ENCODE assay signal across 2 cellular contexts in the genomic region with DNA sequence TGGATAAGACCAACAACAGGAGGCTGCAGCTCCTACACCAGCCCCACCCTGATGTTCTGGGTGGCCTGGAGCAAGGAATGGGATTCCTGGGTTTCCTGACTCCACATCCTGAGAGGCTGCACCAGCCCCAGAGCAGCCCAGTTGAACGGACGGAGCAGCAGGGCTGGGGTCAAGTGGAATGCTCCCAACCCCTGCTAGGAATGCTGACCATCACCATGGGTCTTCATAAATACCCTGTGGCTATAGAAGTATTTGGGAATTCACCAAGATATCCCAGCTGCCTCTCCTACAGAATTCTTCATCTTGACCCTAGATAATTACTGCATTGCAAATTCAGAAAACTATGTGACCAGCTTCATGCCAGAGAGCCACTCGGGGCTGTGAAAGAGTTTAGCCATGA.
TF ChIP-seq lines count a peak whose summit lies in the region.

No MANE protein-coding gene starts in this region.

TF ChIP-seq in liver, 16 proteins besides CTCF, POLR2A, EP300 and RAD21 (continued from another document):
- TF ChIP-seq, protein P1, sequence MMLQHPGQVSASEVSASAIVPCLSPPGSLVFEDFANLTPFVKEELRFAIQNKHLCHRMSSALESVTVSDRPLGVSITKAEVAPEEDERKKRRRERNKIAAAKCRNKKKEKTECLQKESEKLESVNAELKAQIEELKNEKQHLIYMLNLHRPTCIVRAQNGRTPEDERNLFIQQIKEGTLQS (IDR thresholded peaks at IDR 0.05): no peak
- TF ChIP-seq HNF4G (IDR thresholded peaks at IDR 0.05): no peak
- TF ChIP-seq TAF1 (conservative IDR thresholded peaks at IDR 0.05): no peak
- no peak for TF ChIP-seq SP1 (IDR thresholded peaks at IDR 0.05)
- TF ChIP-seq, protein P2, sequence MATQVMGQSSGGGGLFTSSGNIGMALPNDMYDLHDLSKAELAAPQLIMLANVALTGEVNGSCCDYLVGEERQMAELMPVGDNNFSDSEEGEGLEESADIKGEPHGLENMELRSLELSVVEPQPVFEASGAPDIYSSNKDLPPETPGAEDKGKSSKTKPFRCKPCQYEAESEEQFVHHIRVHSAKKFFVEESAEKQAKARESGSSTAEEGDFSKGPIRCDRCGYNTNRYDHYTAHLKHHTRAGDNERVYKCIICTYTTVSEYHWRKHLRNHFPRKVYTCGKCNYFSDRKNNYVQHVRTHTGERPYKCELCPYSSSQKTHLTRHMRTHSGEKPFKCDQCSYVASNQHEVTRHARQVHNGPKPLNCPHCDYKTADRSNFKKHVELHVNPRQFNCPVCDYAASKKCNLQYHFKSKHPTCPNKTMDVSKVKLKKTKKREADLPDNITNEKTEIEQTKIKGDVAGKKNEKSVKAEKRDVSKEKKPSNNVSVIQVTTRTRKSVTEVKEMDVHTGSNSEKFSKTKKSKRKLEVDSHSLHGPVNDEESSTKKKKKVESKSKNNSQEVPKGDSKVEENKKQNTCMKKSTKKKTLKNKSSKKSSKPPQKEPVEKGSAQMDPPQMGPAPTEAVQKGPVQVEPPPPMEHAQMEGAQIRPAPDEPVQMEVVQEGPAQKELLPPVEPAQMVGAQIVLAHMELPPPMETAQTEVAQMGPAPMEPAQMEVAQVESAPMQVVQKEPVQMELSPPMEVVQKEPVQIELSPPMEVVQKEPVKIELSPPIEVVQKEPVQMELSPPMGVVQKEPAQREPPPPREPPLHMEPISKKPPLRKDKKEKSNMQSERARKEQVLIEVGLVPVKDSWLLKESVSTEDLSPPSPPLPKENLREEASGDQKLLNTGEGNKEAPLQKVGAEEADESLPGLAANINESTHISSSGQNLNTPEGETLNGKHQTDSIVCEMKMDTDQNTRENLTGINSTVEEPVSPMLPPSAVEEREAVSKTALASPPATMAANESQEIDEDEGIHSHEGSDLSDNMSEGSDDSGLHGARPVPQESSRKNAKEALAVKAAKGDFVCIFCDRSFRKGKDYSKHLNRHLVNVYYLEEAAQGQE (IDR thresholded peaks at IDR 0.05): peak; percentile 26
- TF ChIP-seq YY1 (IDR thresholded peaks at IDR 0.05): no peak
- no peak for TF ChIP-seq FOXA2 (IDR thresholded peaks at IDR 0.05)
- TF ChIP-seq HNF4A (conservative IDR thresholded peaks at IDR 0.05): no peak
- TF ChIP-seq JUND (IDR thresholded peaks at IDR 0.05): no peak
- TF ChIP-seq, protein P3, sequence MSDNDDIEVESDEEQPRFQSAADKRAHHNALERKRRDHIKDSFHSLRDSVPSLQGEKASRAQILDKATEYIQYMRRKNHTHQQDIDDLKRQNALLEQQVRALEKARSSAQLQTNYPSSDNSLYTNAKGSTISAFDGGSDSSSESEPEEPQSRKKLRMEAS (IDR thresholded peaks at IDR 0.05): no peak
- TF ChIP-seq EGR1 (IDR thresholded peaks at IDR 0.05; ENCODE audit: low read depth in 2 of 2): no peak
TF ChIP-seq in liver: peak in this region for 3.

TF ChIP-seq in HepG2, 621 proteins besides CTCF, POLR2A, EP300 and RAD21 (continued from another document):
- TF ChIP-seq, protein P4, sequence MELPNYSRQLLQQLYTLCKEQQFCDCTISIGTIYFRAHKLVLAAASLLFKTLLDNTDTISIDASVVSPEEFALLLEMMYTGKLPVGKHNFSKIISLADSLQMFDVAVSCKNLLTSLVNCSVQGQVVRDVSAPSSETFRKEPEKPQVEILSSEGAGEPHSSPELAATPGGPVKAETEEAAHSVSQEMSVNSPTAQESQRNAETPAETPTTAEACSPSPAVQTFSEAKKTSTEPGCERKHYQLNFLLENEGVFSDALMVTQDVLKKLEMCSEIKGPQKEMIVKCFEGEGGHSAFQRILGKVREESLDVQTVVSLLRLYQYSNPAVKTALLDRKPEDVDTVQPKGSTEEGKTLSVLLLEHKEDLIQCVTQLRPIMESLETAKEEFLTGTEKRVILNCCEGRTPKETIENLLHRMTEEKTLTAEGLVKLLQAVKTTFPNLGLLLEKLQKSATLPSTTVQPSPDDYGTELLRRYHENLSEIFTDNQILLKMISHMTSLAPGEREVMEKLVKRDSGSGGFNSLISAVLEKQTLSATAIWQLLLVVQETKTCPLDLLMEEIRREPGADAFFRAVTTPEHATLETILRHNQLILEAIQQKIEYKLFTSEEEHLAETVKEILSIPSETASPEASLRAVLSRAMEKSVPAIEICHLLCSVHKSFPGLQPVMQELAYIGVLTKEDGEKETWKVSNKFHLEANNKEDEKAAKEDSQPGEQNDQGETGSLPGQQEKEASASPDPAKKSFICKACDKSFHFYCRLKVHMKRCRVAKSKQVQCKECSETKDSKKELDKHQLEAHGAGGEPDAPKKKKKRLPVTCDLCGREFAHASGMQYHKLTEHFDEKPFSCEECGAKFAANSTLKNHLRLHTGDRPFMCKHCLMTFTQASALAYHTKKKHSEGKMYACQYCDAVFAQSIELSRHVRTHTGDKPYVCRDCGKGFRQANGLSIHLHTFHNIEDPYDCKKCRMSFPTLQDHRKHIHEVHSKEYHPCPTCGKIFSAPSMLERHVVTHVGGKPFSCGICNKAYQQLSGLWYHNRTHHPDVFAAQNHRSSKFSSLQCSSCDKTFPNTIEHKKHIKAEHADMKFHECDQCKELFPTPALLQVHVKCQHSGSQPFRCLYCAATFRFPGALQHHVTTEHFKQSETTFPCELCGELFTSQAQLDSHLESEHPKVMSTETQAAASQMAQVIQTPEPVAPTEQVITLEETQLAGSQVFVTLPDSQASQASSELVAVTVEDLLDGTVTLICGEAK (IDR thresholded peaks at IDR 0.05): no peak
- TF ChIP-seq, protein P4 (CRISPR knock-in tag; IDR thresholded peaks at IDR 0.05): no peak
- no peak for TF ChIP-seq KMT2A (CRISPR knock-in tag; IDR thresholded peaks at IDR 0.05)
- no peak for TF ChIP-seq ZFP37 (CRISPR knock-in tag; IDR thresholded peaks at IDR 0.05; ENCODE audit: borderline replicate concordance)
- no peak for TF ChIP-seq KDM5A (IDR thresholded peaks at IDR 0.05; ENCODE audit: borderline replicate concordance, low read length)
- TF ChIP-seq, protein P5, sequence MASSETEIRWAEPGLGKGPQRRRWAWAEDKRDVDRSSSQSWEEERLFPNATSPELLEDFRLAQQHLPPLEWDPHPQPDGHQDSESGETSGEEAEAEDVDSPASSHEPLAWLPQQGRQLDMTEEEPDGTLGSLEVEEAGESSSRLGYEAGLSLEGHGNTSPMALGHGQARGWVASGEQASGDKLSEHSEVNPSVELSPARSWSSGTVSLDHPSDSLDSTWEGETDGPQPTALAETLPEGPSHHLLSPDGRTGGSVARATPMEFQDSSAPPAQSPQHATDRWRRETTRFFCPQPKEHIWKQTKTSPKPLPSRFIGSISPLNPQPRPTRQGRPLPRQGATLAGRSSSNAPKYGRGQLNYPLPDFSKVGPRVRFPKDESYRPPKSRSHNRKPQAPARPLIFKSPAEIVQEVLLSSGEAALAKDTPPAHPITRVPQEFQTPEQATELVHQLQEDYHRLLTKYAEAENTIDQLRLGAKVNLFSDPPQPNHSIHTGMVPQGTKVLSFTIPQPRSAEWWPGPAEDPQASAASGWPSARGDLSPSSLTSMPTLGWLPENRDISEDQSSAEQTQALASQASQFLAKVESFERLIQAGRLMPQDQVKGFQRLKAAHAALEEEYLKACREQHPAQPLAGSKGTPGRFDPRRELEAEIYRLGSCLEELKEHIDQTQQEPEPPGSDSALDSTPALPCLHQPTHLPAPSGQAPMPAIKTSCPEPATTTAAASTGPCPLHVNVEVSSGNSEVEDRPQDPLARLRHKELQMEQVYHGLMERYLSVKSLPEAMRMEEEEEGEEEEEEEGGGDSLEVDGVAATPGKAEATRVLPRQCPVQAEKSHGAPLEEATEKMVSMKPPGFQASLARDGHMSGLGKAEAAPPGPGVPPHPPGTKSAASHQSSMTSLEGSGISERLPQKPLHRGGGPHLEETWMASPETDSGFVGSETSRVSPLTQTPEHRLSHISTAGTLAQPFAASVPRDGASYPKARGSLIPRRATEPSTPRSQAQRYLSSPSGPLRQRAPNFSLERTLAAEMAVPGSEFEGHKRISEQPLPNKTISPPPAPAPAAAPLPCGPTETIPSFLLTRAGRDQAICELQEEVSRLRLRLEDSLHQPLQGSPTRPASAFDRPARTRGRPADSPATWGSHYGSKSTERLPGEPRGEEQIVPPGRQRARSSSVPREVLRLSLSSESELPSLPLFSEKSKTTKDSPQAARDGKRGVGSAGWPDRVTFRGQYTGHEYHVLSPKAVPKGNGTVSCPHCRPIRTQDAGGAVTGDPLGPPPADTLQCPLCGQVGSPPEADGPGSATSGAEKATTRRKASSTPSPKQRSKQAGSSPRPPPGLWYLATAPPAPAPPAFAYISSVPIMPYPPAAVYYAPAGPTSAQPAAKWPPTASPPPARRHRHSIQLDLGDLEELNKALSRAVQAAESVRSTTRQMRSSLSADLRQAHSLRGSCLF (CRISPR knock-in tag; IDR thresholded peaks at IDR 0.05; ENCODE audit: borderline replicate concordance): no peak
- no peak for TF ChIP-seq GABPB1 (CRISPR knock-in tag; IDR thresholded peaks at IDR 0.05)
- no peak for TF ChIP-seq KAT7 (CRISPR knock-in tag; IDR thresholded peaks at IDR 0.05; ENCODE audit: borderline replicate concordance)
- TF ChIP-seq ZSCAN21 (CRISPR knock-in tag; IDR thresholded peaks at IDR 0.05; ENCODE audit: borderline replicate concordance): no peak
- TF ChIP-seq, protein P6, sequence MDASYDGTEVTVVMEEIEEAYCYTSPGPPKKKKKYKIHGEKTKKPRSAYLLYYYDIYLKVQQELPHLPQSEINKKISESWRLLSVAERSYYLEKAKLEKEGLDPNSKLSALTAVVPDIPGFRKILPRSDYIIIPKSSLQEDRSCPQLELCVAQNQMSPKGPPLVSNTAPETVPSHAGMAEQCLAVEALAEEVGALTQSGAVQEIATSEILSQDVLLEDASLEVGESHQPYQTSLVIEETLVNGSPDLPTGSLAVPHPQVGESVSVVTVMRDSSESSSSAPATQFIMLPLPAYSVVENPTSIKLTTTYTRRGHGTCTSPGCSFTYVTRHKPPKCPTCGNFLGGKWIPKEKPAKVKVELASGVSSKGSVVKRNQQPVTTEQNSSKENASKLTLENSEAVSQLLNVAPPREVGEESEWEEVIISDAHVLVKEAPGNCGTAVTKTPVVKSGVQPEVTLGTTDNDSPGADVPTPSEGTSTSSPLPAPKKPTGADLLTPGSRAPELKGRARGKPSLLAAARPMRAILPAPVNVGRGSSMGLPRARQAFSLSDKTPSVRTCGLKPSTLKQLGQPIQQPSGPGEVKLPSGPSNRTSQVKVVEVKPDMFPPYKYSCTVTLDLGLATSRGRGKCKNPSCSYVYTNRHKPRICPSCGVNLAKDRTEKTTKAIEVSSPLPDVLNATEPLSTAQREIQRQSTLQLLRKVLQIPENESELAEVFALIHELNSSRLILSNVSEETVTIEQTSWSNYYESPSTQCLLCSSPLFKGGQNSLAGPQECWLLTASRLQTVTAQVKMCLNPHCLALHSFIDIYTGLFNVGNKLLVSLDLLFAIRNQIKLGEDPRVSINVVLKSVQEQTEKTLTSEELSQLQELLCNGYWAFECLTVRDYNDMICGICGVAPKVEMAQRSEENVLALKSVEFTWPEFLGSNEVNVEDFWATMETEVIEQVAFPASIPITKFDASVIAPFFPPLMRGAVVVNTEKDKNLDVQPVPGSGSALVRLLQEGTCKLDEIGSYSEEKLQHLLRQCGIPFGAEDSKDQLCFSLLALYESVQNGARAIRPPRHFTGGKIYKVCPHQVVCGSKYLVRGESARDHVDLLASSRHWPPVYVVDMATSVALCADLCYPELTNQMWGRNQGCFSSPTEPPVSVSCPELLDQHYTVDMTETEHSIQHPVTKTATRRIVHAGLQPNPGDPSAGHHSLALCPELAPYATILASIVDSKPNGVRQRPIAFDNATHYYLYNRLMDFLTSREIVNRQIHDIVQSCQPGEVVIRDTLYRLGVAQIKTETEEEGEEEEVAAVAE (CRISPR knock-in tag; IDR thresholded peaks at IDR 0.05; ENCODE audit: borderline replicate concordance): no peak
- no peak for TF ChIP-seq ZNF577 (CRISPR knock-in tag; IDR thresholded peaks at IDR 0.05; ENCODE audit: borderline replicate concordance, low read depth)
- TF ChIP-seq, protein P7, sequence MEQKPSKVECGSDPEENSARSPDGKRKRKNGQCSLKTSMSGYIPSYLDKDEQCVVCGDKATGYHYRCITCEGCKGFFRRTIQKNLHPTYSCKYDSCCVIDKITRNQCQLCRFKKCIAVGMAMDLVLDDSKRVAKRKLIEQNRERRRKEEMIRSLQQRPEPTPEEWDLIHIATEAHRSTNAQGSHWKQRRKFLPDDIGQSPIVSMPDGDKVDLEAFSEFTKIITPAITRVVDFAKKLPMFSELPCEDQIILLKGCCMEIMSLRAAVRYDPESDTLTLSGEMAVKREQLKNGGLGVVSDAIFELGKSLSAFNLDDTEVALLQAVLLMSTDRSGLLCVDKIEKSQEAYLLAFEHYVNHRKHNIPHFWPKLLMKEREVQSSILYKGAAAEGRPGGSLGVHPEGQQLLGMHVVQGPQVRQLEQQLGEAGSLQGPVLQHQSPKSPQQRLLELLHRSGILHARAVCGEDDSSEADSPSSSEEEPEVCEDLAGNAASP (CRISPR knock-in tag; IDR thresholded peaks at IDR 0.05; ENCODE audit: borderline replicate concordance): no peak
- no peak for TF ChIP-seq CENPT (CRISPR knock-in tag; IDR thresholded peaks at IDR 0.05; ENCODE audit: low read depth)
- TF ChIP-seq ZKSCAN1 (IDR thresholded peaks at IDR 0.05; ENCODE audit: low read length): no peak
